In genomic region chr6:164108869-164109769, GRCh38 we compare ENCODE assay signal across 10 cellular contexts.
DNase-seq lines count a peak whose midpoint lies in the region; ATAC-seq and TF ChIP-seq lines count a peak whose summit lies in the region.
"Had no signal": no experiment of that assay in that cellular context is flagged by ENCODE, and none has a peak within 500 bp of the region (broad histone marks: within the 10 kb centered on the region; RNA-seq: fewer than 3 reads in every experiment).

No MANE protein-coding gene starts in this region.

- no peaks in the 10 kb centered on the region for H3K36me3 Mint-ChIP-seq in CD8-positive, alpha-beta T cell
- H3K36me3 Mint-ChIP-seq: activated naive CD8-positive, alpha-beta T cell treated with anti-CD3 and anti-CD28 coated beads, Interleukin-2, amount 10 ng/mL, durations not matched to agents 7 days and 5 days had no signal

- H3K27me3 Mint-ChIP-seq in CD8-positive, alpha-beta T cell (ENCODE audit: low read depth), result peaks cover 17% of the 10 kb centered on the region

- peak overlapping the region; percentile 6 for H3K4me3 ChIP-seq in NB4 (ENCODE audit: low read depth, low read length)
- H3K4me3 ChIP-seq in coronary artery, result peak overlapping the region; percentile 39
- H3K4me3 ChIP-seq in CD8-positive, alpha-beta T cell (ENCODE audit: low read depth, low read length), result no peak overlapping the region

- no peaks in the 10 kb centered on the region for H3K27me3 ChIP-seq in CD8-positive, alpha-beta T cell (ENCODE audit: insufficient read depth, low read length)

- no peaks in the 10 kb centered on the region for H3K9me3 Mint-ChIP-seq in CD8-positive, alpha-beta T cell
- H3K9me3 Mint-ChIP-seq: activated naive CD8-positive, alpha-beta T cell treated with anti-CD3 and anti-CD28 coated beads, Interleukin-2, amount 10 ng/mL, durations not matched to agents 7 days and 5 days had no signal

- H3K27ac ChIP-seq in coronary artery, result peak overlapping the region; percentile 37 to 49
- no peak overlapping the region for H3K27ac ChIP-seq in CD8-positive, alpha-beta T cell (ENCODE audit: low read depth, low read length)

- no peaks in the 10 kb centered on the region for H3K4me1 ChIP-seq in CD8-positive, alpha-beta T cell (ENCODE audit: insufficient read depth, low read length)

- peak; percentile 10 for TF ChIP-seq CTCF in NB4 (IDR thresholded peaks at IDR 0.05; ENCODE audit: low read depth, low read length)
- TF ChIP-seq CTCF in coronary artery (IDR thresholded peaks at IDR 0.05), result no peak
- TF ChIP-seq CTCF in CD8-positive, alpha-beta T cell (IDR thresholded peaks at IDR 0.05), result no peak

- H3K4me1 Mint-ChIP-seq in CD8-positive, alpha-beta T cell (ENCODE audit: low read depth), result no peaks in the 10 kb centered on the region
- H3K4me1 Mint-ChIP-seq: activated naive CD8-positive, alpha-beta T cell treated with anti-CD3 and anti-CD28 coated beads, Interleukin-2, amount 10 ng/mL, durations not matched to agents 7 days and 5 days had no signal

- no peak for ATAC-seq in GM19463 (IDR thresholded peaks at IDR 0.05; ENCODE audit: unreplicated experiment)
- ATAC-seq in GM18870 (IDR thresholded peaks at IDR 0.05; ENCODE audit: unreplicated experiment), result no peak
- ATAC-seq in CD8-positive, alpha-beta T cell, result no peak
- no peak for ATAC-seq in GM21423 (IDR thresholded peaks at IDR 0.05; ENCODE audit: unreplicated experiment)

- intact Hi-C loops in CD8-positive, alpha-beta T cell (cut with DNase I, micrococcal nuclease), result no loop called here

- H3K36me3 ChIP-seq in CD8-positive, alpha-beta T cell (ENCODE audit: insufficient read depth, low read length), result no peaks in the 10 kb centered on the region

- no peak overlapping the region for H3K27ac Mint-ChIP-seq in CD8-positive, alpha-beta T cell
- H3K27ac Mint-ChIP-seq: activated naive CD8-positive, alpha-beta T cell treated with anti-CD3 and anti-CD28 coated beads, Interleukin-2, amount 10 ng/mL, durations not matched to agents 7 days and 5 days; stimulated activated naive CD8-positive, alpha-beta T cell treated with anti-CD3 and anti-CD28 coated beads, Interleukin-15, Interleukin-2, amounts not matched to agents 100 ng/mL and 50 ng/mL, for 24 hours had no signal

- POLR2A ChIA-PET in CD8-positive, alpha-beta T cell (lab: Charles Lee), result no interaction called here

- CTCF ChIA-PET in CD8-positive, alpha-beta T cell (lab: Charles Lee), result interaction anchor here (1.5 kb wide), 1 partner anchor 11 kb away, joined by 3 read pairs; no protein-coding TSS in a partner anchor

- H3K4me3 Mint-ChIP-seq in CD8-positive, alpha-beta T cell, result no peak overlapping the region
- H3K4me3 Mint-ChIP-seq: activated naive CD8-positive, alpha-beta T cell treated with anti-CD3 and anti-CD28 coated beads, Interleukin-2, amount 10 ng/mL, durations not matched to agents 7 days and 5 days; stimulated activated naive CD8-positive, alpha-beta T cell treated with anti-CD3 and anti-CD28 coated beads, Interleukin-15, Interleukin-2, amounts not matched to agents 100 ng/mL and 50 ng/mL, for 24 hours had no signal

- no peaks in the 10 kb centered on the region for H3K9me3 ChIP-seq in CD8-positive, alpha-beta T cell (ENCODE audit: low read length)

- peak; percentile 61 for DNase-seq in Ammon's horn (ENCODE audit: low spot score)
- peak; percentile 89 for DNase-seq in NB4 (ENCODE audit: low read depth)
- DNase-seq in coronary artery (ENCODE audit: low spot score), result peak; percentile 81
- peak; percentile 41 for DNase-seq in mucosa of gallbladder (ENCODE audit: low spot score)
- no peak for DNase-seq in CD8-positive, alpha-beta T cell
- DNase-seq: activated naive CD8-positive, alpha-beta T cell treated with anti-CD3 and anti-CD28 coated beads, Interleukin-2, amount 10 ng/mL, durations not matched to agents 7 days and 5 days had no signal

- no peak for TF ChIP-seq POLR2A in NB4 (IDR thresholded peaks at IDR 0.05; ENCODE audit: extremely low read depth, insufficient read length)

Comparison
In these comparisons a context has a peak if more than half of its experiments do, and no peak if none do; other contexts are left out.
1. DNase-seq: peak in Ammon's horn (single experiment), NB4 (single experiment), coronary artery (single experiment) and mucosa of gallbladder (single experiment); none in CD8-positive, alpha-beta T cell (0 of 7).